Comparison of ENCODE assay signal across 35 cellular contexts in genomic region chr11:57172031-57172430, GRCh38. TPM values are rescaled to one million over a fixed set of nuclear protein-coding genes. Genes with fewer than 3 reads are reported as not detected.
"Had no signal": no experiment of that assay in that cellular context is flagged by ENCODE, and none has a peak within 500 bp of the region (broad histone marks: within the 10 kb centered on the region; RNA-seq: fewer than 3 reads in every experiment).

No MANE protein-coding gene starts in this region.

- H3K27me3 ChIP-seq: adrenal gland, body of pancreas, brain microvascular endothelial cell had no signal

- H3K4me1 ChIP-seq: adrenal gland, body of pancreas had no signal

- DNase-seq: activated B cell treated with CpG ODN at 0.5 μM for 24 hours; activated CD4-positive, alpha-beta memory T cell treated with anti-CD3 and anti-CD28 coated beads for 36 hours; activated CD4-positive, alpha-beta T cell treated with anti-CD3 and anti-CD28 coated beads for 4 hours; activated CD4-positive, alpha-beta T cell treated with anti-CD3 and anti-CD28 coated beads, Interleukin-2, amount 10 ng/mL, durations not matched to agents 24 days and 14 days; activated CD4-positive, alpha-beta T cell treated with anti-CD3 and anti-CD28 coated beads, Interleukin-2, amount 50 U/mL, for 1 hour; activated CD4-positive, alpha-beta T cell treated with anti-CD3 and anti-CD28 coated beads, Interleukin-2, amount 50 U/mL, for 4 hours; activated CD4-positive, CD25-positive, alpha-beta regulatory T cell treated with anti-CD3 and anti-CD28 coated beads, Interleukin-2, amount 50 U/mL, for 72 hours; activated CD8-positive, alpha-beta memory T cell treated with anti-CD3 and anti-CD28 coated beads, Interleukin-2, amount 50 U/mL, for 4 hours; activated CD8-positive, alpha-beta T cell treated with anti-CD3 and anti-CD28 coated beads for 36 hours; activated effector memory CD4-positive, alpha-beta T cell treated with anti-CD3 and anti-CD28 coated beads, Interleukin-2, amount 50 U/mL, for 16 hours; activated gamma-delta T cell treated with Interleukin-2 at 50 U/mL for 16 hours; activated naive CD4-positive, alpha-beta T cell; activated naive CD4-positive, alpha-beta T cell treated with anti-CD3 and anti-CD28 coated beads for 36 hours; activated naive CD4-positive, alpha-beta T cell treated with anti-CD3 and anti-CD28 coated beads, Interleukin-2, amount 50 U/mL, for 16 hours; activated naive CD8-positive, alpha-beta T cell treated with anti-CD3 and anti-CD28 coated beads for 36 hours; activated T-cell treated with anti-CD3 and anti-CD28 coated beads for 4 hours; activated T-cell treated with anti-CD3 and anti-CD28 coated beads, Interleukin-2, amount 50 U/mL, for 1 hour; activated T-cell treated with anti-CD3 and anti-CD28 coated beads, Interleukin-2, amount 50 U/mL, for 4 hours; activated T-cell treated with anti-CD3 and anti-CD28 coated beads, Interleukin-2, amount 50 U/mL, for 72 hours; adrenal gland; amniotic stem cell; aorta; body of pancreas; brain microvascular endothelial cell; central memory CD4-positive, alpha-beta T cell; SW 1271; T-helper 1 cell; T-helper 2 cell; T-helper 9 cell had no signal

- ATAC-seq: activated CD8-positive, alpha-beta T cell treated with anti-CD3 and anti-CD28 coated beads for 36 hours; activated naive CD4-positive, alpha-beta T cell treated with anti-CD3 and anti-CD28 coated beads, Interleukin-2, amount 50 U/mL, for 72 hours; activated T-cell treated with anti-CD3 and anti-CD28 coated beads, Interleukin-2, amount 50 U/mL, for 4 hours; activated T-cell treated with anti-CD3 and anti-CD28 coated beads, Interleukin-2, amount 50 U/mL, for 72 hours; activated T-helper 17 cell treated with anti-CD3 and anti-CD28 coated beads, Interleukin-2, amount 50 U/mL, for 72 hours; body of pancreas had no signal

- H3K27ac ChIP-seq: adrenal gland, body of pancreas, brain microvascular endothelial cell, VCaP had no signal

- H3K4me3 ChIP-seq: adrenal gland, body of pancreas had no signal

- H3K36me3 ChIP-seq: adrenal gland, brain microvascular endothelial cell had no signal

- H3K9me3 ChIP-seq: adrenal gland, body of pancreas had no signal

RNA-seq across cellular contexts. Expression of gene LRRC55, which starts 9.7 kb away (rescaled TPM):
- total RNA-seq: activated B cell treated with CpG ODN at 0.5 μM for 24 hours; activated CD4-positive, alpha-beta memory T cell treated with anti-CD3 and anti-CD28 coated beads for 36 hours; activated CD4-positive, alpha-beta T cell treated with anti-CD3 and anti-CD28 coated beads, Interleukin-2, amount 10 ng/mL, durations not matched to agents 24 days and 14 days; activated CD8-positive, alpha-beta memory T cell treated with anti-CD3 and anti-CD28 coated beads for 36 hours; activated CD8-positive, alpha-beta T cell treated with anti-CD3 and anti-CD28 coated beads for 36 hours; activated naive CD4-positive, alpha-beta T cell treated with anti-CD3 and anti-CD28 coated beads for 36 hours; activated naive CD4-positive, alpha-beta T cell treated with anti-CD3 and anti-CD28 coated beads, Interleukin-2, amount 50 U/mL, for 72 hours; activated naive CD8-positive, alpha-beta T cell treated with anti-CD3 and anti-CD28 coated beads for 36 hours; activated T-cell treated with anti-CD3 and anti-CD28 coated beads, Interleukin-2, amount 50 U/mL, for 4 hours; activated T-cell treated with anti-CD3 and anti-CD28 coated beads, Interleukin-2, amount 50 U/mL, for 72 hours; activated T-helper 1 cell treated with anti-CD3 and anti-CD28 coated beads, Interleukin-12 subunit alpha, Interleukin-12 subunit beta, Interleukin-2, Interleukin-4 antibody, amounts not matched to agents 30 ng/mL and 10 ng/mL and 1 ng/mL, durations not matched to agents 14 hours and 24 hours and 36 hours; activated T-helper 17 cell treated with anti-CD3 and anti-CD28 coated beads, Interleukin-2, amount 50 U/mL, for 72 hours; astrocyte; body of pancreas had no signal
